10 cellular contexts compared by ENCODE assay signal in genomic region chr19:38551450-38551813, GRCh38.
DNase-seq lines count a peak whose midpoint lies in the region; ATAC-seq and TF ChIP-seq lines count a peak whose summit lies in the region.
"Had no signal": no experiment of that assay in that cellular context is flagged by ENCODE, and none has a peak within 500 bp of the region (broad histone marks: within the 10 kb centered on the region; RNA-seq: fewer than 3 reads in every experiment).

No MANE protein-coding gene starts in this region.

- no peak for TF ChIP-seq POLR2A in spleen (IDR thresholded peaks at IDR 0.05)

- no peak overlapping the region for H3K4me3 ChIP-seq in CD4-positive, alpha-beta memory T cell (ENCODE audit: low read length in 2 of 2)
- H3K4me3 ChIP-seq in lung (peak overlapping the region; percentile 23), spleen (no peak overlapping the region)

- H3K9me3 Mint-ChIP-seq in CD4-positive, alpha-beta memory T cell, result no peaks in the 10 kb centered on the region

- peak overlapping the region in 5 of 7 donors; percentile 38 to 74 (median 64) for H3K27ac Mint-ChIP-seq in CD4-positive, alpha-beta memory T cell

- no peak overlapping the region for H3K27ac ChIP-seq in CD4-positive, alpha-beta memory T cell (ENCODE audit: low read depth, low read length)
- no peak overlapping the region for H3K27ac ChIP-seq in lung (ENCODE audit: low read depth in 1 of 2, low read length in 1 of 2)
- peak overlapping the region in 1 of 8 donors; percentile 38 for H3K27ac ChIP-seq in spleen

- intact Hi-C loops in CD4-positive, alpha-beta memory T cell (cut with micrococcal nuclease), result no loop called here
- intact Hi-C loops in spleen (cut with DNase I; ENCODE audit: low total_unique reads), result no loop called here

- no peaks in the 10 kb centered on the region for H3K36me3 Mint-ChIP-seq in CD4-positive, alpha-beta memory T cell

- no peaks in the 10 kb centered on the region for H3K27me3 ChIP-seq in CD4-positive, alpha-beta memory T cell (ENCODE audit: insufficient read depth, low read length)
- no peaks in the 10 kb centered on the region for H3K27me3 ChIP-seq in lung (ENCODE audit: control insufficient read depth, insufficient read depth)
- H3K27me3 ChIP-seq in spleen (replicated peaks in 1 of 7), result no peaks in the 10 kb centered on the region

- ATAC-seq in GM19452 (IDR thresholded peaks at IDR 0.05; ENCODE audit: unreplicated experiment) (peak; percentile 55), lung (ENCODE audit: insufficient read depth, low FRiP score) (no peak), GM19395 (IDR thresholded peaks at IDR 0.05; ENCODE audit: unreplicated experiment) (no peak)

- H3K27me3 Mint-ChIP-seq in CD4-positive, alpha-beta memory T cell, result peaks cover 0 to 3% of the 10 kb centered on the region in 2 donors

- peaks cover 25% of the 10 kb centered on the region for H3K4me1 ChIP-seq in CD4-positive, alpha-beta memory T cell (ENCODE audit: insufficient read depth, low read length)
- no peaks in the 10 kb centered on the region for H3K4me1 ChIP-seq in lung (ENCODE audit: control insufficient read depth in 2 of 2, insufficient read depth in 2 of 2, low read length in 2 of 2)
- peaks cover 0 to 16% (median 8%) of the 10 kb centered on the region in 6 donors for H3K4me1 ChIP-seq in spleen

- no peaks in the 10 kb centered on the region for H3K9me3 ChIP-seq in CD4-positive, alpha-beta memory T cell (ENCODE audit: control insufficient read depth in 1 of 2, low read length in 2 of 2)
- no peaks in the 10 kb centered on the region for H3K9me3 ChIP-seq in lung (ENCODE audit: control insufficient read depth in 2 of 2, insufficient read depth in 1 of 2, low read length in 1 of 2)
- no peaks in the 10 kb centered on the region for H3K9me3 ChIP-seq in spleen

- DNase-seq in CD4-positive, alpha-beta memory T cell, result no peak
- DNase-seq in RPMI8226 (peak; percentile 40), lung (ENCODE audit: low spot score) (no peak), NCI-H1417 treated with DMSO at 0.1 percent for 48 hours (lab: John Stamatoyannopoulos, UW) (no peak), spleen (no peak), OCI-M1 (lab: John Stamatoyannopoulos, UW) (no peak)
- DNase-seq: COR-L47, hypothalamus had no signal

- H3K4me1 Mint-ChIP-seq in CD4-positive, alpha-beta memory T cell, result peaks cover 18 to 36% (median 23%) of the 10 kb centered on the region in 4 donors

- POLR2A ChIA-PET in CD4-positive, alpha-beta memory T cell (lab: Charles Lee; ENCODE audit: partially characterized antibody), result interaction anchor here (0.6 to 3.0 kb wide), 2 partner anchors 67 to 351 kb away, joined by 3 to 15 read pairs; partner anchors contain the start of genes EIF3K and MAP4K1

- peak overlapping the region in 6 of 8 donors; percentile 7 to 64 (median 29) for H3K4me3 Mint-ChIP-seq in CD4-positive, alpha-beta memory T cell

- TF ChIP-seq CTCF in lung (IDR thresholded peaks at IDR 0.05; ENCODE audit: control extremely low read depth, extremely low read depth) (no peak), spleen (IDR thresholded peaks at IDR 0.05 in 8 of 11, conservative IDR thresholded peaks at IDR 0.05 in 3 of 11) (no peak)

- no peaks in the 10 kb centered on the region for H3K36me3 ChIP-seq in CD4-positive, alpha-beta memory T cell (ENCODE audit: insufficient read depth, low read length)
- H3K36me3 ChIP-seq in lung (ENCODE audit: control insufficient read depth in 2 of 2, insufficient read depth in 2 of 2, low read length in 2 of 2), result no peaks in the 10 kb centered on the region
- H3K36me3 ChIP-seq in spleen, result no peaks in the 10 kb centered on the region

- 55 to 73% methylated on average over 6 of the region's 6 CpGs for WGBS in lung, 2 donors
- 54 to 64% (median 62%) methylated on average over 6 of the region's 6 CpGs for WGBS in spleen, 5 donors

- CTCF ChIA-PET in CD4-positive, alpha-beta memory T cell (lab: Charles Lee; ENCODE audit: partially characterized antibody), result interaction anchor here (0.8 to 3.1 kb wide), 5 partner anchors 36 to 86 kb away, joined by 3 to 10 read pairs (median 4); partner anchors contain the start of genes EIF3K and MAP4K1
